ENCODE assay signal across 8 cellular contexts in genomic region chr7:88219781-88220747, GRCh38. TPM values are rescaled to one million over a fixed set of nuclear protein-coding genes. Genes with fewer than 3 reads are reported as not detected.
DNase-seq lines count a peak whose midpoint lies in the region; ATAC-seq, FAIRE-seq and TF ChIP-seq lines count a peak whose summit lies in the region.

SRI (minus strand) TSS chr7:88220038; CDS start chr7:88220026, 12 bp downstream.

- CTCF ChIA-PET in endothelial cell of umbilical vein (lab: Charles Lee): interaction anchor here (0.7 to 2.4 kb wide), 9 partner anchors 8 to 1954 kb away, joined by 3 to 15 read pairs (median 3); no protein-coding TSS in a partner anchor

- H3K9me3 ChIP-seq in NT2/D1 (ENCODE audit: insufficient read depth, low read length) (no peaks in the 10 kb centered on the region), endothelial cell of umbilical vein (replicated peaks; ENCODE audit: control insufficient read depth, insufficient read depth, low read length) (no peaks in the 10 kb centered on the region), mononuclear cell (ENCODE audit: low read depth, low read length) (no peaks in the 10 kb centered on the region)

- H3K4me1 ChIP-seq in NT2/D1 (ENCODE audit: insufficient read depth, insufficient read length) (peaks cover 1% of the 10 kb centered on the region), endothelial cell of umbilical vein (ENCODE audit: control insufficient read depth, extremely low read depth, insufficient read depth, low read length) (peaks cover 13% of the 10 kb centered on the region), mononuclear cell (ENCODE audit: insufficient read depth, low read length) (peaks cover 36% of the 10 kb centered on the region)

- H3K79me2 ChIP-seq in endothelial cell of umbilical vein (ENCODE audit: control insufficient read depth, insufficient read depth, low read length): peaks cover 45% of the 10 kb centered on the region

- peak; percentile 82 for TF ChIP-seq POLR2A in endothelial cell of umbilical vein (IDR thresholded peaks at IDR 0.05; ENCODE audit: low read depth, low read length)

- H3K9ac ChIP-seq in NT2/D1 (ENCODE audit: insufficient read length, low read depth) (peak within 1 kb of the TSS; percentile 82), endothelial cell of umbilical vein (replicated peaks; ENCODE audit: extremely low read depth, insufficient read depth, low read length) (peak within 1 kb of the TSS; percentile 93)

- peak within 1 kb of the TSS; percentile 75 for H3K4me3 ChIP-seq in NT2/D1 (ENCODE audit: insufficient read length, low read depth)
- H3K4me3 ChIP-seq in endothelial cell of umbilical vein (replicated peaks in 1 of 3; ENCODE audit: insufficient read depth in 1 of 3, low read depth in 1 of 3, low read length in 3 of 3): peak within 1 kb of the TSS; percentile 81 to 94 (median 93)
- H3K4me3 ChIP-seq in mononuclear cell (ENCODE audit: low read length): peak within 1 kb of the TSS; percentile 67

- ATAC-seq in GM21367 (IDR thresholded peaks at IDR 0.05; ENCODE audit: unreplicated experiment): peak; percentile 64

- dilution Hi-C loops in endothelial cell of umbilical vein (cut with MboI; ENCODE audit: extremely low pct_ligation_motif_present, low sequenced_read_pairs): no loop called here

- peak; percentile 39 for TF ChIP-seq CTCF in D721Med (IDR thresholded peaks at IDR 0.05; ENCODE audit: insufficient read depth, missing control alignments)
- TF ChIP-seq CTCF in endothelial cell of umbilical vein (IDR thresholded peaks at IDR 0.05; ENCODE audit: extremely low read depth in 1 of 2, insufficient read depth in 1 of 2, low read depth in 1 of 2, low read length in 2 of 2): peak; percentile 57 to 62

- H3K4me2 ChIP-seq in endothelial cell of umbilical vein (ENCODE audit: insufficient read depth, low read length): peak within 1 kb of the TSS; percentile 93

- POLR2A ChIA-PET in endothelial cell of umbilical vein (lab: Charles Lee): interaction anchor here (0.7 to 1.0 kb wide), 2 partner anchors 22 to 285 kb away, joined by 3 read pairs; no protein-coding TSS in a partner anchor

- H3K27me3 ChIP-seq in NT2/D1 (ENCODE audit: insufficient read depth, insufficient read length) (no peaks in the 10 kb centered on the region), endothelial cell of umbilical vein (ENCODE audit: control insufficient read depth in 2 of 2, insufficient read depth in 2 of 2, low read length in 2 of 2) (no peaks in the 10 kb centered on the region), mononuclear cell (ENCODE audit: insufficient read depth, low read length) (no peaks in the 10 kb centered on the region)

- no peak for FAIRE-seq in D721Med (lab: Jason Lieb, UNC)
- FAIRE-seq in endothelial cell of umbilical vein (lab: Jason Lieb, UNC): peak; percentile 78

- no peaks in the 10 kb centered on the region for H3K9me1 ChIP-seq in endothelial cell of umbilical vein (replicated peaks; ENCODE audit: control insufficient read depth, extremely low read depth, insufficient read depth, low read length)

- H2AFZ ChIP-seq in endothelial cell of umbilical vein (ENCODE audit: low read depth, low read length): peak within 1 kb of the TSS; percentile 86

- intact Hi-C loops in endothelial cell of umbilical vein (cut with micrococcal nuclease): loop anchor here (5.0 to 10.0 kb wide), 3 partner anchors 177 to 593 kb away; partner anchors contain the start of genes ADAM22 and RUNDC3B

- H3K27ac ChIP-seq in endothelial cell of umbilical vein (ENCODE audit: insufficient read depth, low read depth, low read length): peak within 1 kb of the TSS; percentile 94

- H3K36me3 ChIP-seq in NT2/D1 (ENCODE audit: insufficient read depth, insufficient read length, low read length) (peaks cover 21% of the 10 kb centered on the region), endothelial cell of umbilical vein (ENCODE audit: control insufficient read depth in 2 of 2, extremely low read depth in 1 of 2, insufficient read depth in 2 of 2, low read length in 2 of 2) (peaks cover 7 to 8% of the 10 kb centered on the region in 2 experiments)

- DNase-seq in D721Med (ENCODE audit: insufficient read length, low spot score) (peak; percentile 60), HT1080 (ENCODE audit: low read depth) (peak; percentile 79), NT2/D1 (ENCODE audit: low read depth, low spot score) (peak; percentile 55), endothelial cell of umbilical vein (ENCODE audit: low read depth, low spot score) (peak; percentile 88)
- DNase-seq in activated CD8-positive, alpha-beta memory T cell treated with anti-CD3 and anti-CD28 coated beads, Interleukin-2, amount 50 U/mL, for 4 hours: peak; percentile 91
- peak; percentile 78 to 81 for DNase-seq in stimulated activated CD8-positive, alpha-beta memory T cell treated with anti-CD3 and anti-CD28 coated beads, Interleukin-4, amount 100 ng/mL, for 1 hour (ENCODE audit: low read depth in 2 of 2, low spot score in 1 of 2)

- TSS peak; percentile 12 for BruUV-seq in endothelial cell of umbilical vein (replicated peaks; lab: Mats Ljungman, UMichigan)

- peaks cover 4% of the 10 kb centered on the region for H4K20me1 ChIP-seq in endothelial cell of umbilical vein (replicated peaks; ENCODE audit: control insufficient read depth, extremely low read depth, insufficient read depth, low read length)

TF ChIP-seq in endothelial cell of umbilical vein, 7 proteins besides CTCF, POLR2A, EP300 and RAD21:
- TF ChIP-seq EZH2 (IDR thresholded peaks at IDR 0.05; ENCODE audit: borderline replicate concordance, low read depth, low read length, severe bottlenecking) (no peak), POLR2AphosphoS5 (IDR thresholded peaks at IDR 0.05; ENCODE audit: insufficient read depth, low read depth, low read length) (peak; percentile 93), MAX (IDR thresholded peaks at IDR 0.05; ENCODE audit: insufficient read depth, insufficient read length) (no peak)
TF ChIP-seq in endothelial cell of umbilical vein: peak in this region for 1.

RNA-seq across cellular contexts. Expression of gene SRI, which starts in this region (rescaled TPM):
- total RNA-seq in HT1080 (2014; rRNA removed; shearing (Covaris generic)): 141 and 155 TPM in 2 replicates
- polyA plus RNA-seq in HT1080 (2015; cell fraction: cytosol; rRNA removed): 108 and 141 TPM in 2 replicates
- 73.6 and 91.7 TPM in 2 replicates for polyA plus RNA-seq in HT1080 (2015; cell fraction: nucleus; rRNA removed)
- total RNA-seq in endothelial cell of umbilical vein (191 and 204 TPM in 2 replicates), mononuclear cell (40.0 TPM)
- polyA plus RNA-seq in endothelial cell of umbilical vein: 119 and 121 TPM in 2 replicates
- polyA plus RNA-seq in endothelial cell of umbilical vein (2011; cell fraction: cytosol; rRNA removed): 190 and 202 TPM in 2 replicates
- 109 and 115 TPM in 2 replicates for polyA plus RNA-seq in endothelial cell of umbilical vein (2011; cell fraction: nucleus; rRNA removed)
- 235 and 325 TPM in 2 replicates for polyA plus RNA-seq in endothelial cell of umbilical vein (2012)
- polyA minus RNA-seq in endothelial cell of umbilical vein: 63.6 and 78.0 TPM in 2 replicates
- 28.9 TPM for polyA minus RNA-seq in endothelial cell of umbilical vein (2011; cell fraction: cytosol; rRNA and poly(A)+ RNA removed)
- 31.4 and 47.7 TPM in 2 replicates for polyA minus RNA-seq in endothelial cell of umbilical vein (2011; cell fraction: nucleus; rRNA and poly(A)+ RNA removed)

Comparison
In these comparisons a context has a peak if more than half of its experiments do, and no peak if none do; other contexts are left out.
1. Peak in every context shown above with its lines: DNase-seq, ATAC-seq, H3K4me3 ChIP-seq and H3K27ac ChIP-seq.